ENCODE assay signal across 24 cellular contexts in the genomic region with DNA sequence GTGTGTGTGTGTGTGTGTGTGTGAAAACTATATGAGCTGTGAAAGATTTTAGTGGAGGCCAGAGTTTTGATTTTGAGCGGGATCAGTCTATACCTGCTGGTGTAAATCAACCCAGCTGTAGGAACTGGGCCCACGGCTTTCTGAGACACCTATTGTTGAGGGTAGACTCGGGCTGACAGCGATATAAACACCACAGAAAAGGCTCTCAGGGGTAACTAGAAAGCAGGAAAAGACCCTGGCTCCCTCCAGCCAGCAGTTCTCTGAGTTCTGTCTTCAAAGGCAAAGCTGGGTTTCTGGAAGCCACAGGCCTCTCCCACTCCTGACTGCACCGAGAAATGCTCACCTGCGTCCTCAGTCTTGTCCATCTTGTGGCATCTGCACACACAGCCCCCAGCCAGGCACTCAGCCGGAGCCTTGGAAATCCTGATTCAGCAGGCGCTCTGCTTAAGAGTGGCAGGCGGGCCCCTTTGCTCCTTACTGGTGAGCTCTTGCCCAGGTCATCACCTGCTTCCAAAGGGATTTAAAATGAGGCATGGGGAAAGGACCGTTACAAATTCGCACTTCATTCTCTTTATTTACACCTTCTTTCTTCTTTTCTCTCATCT.
DNase-seq lines count a peak whose midpoint lies in the region; ATAC-seq, FAIRE-seq and TF ChIP-seq lines count a peak whose summit lies in the region.
"Had no signal": no experiment of that assay in that cellular context is flagged by ENCODE, and none has a peak within 500 bp of the region (broad histone marks: within the 10 kb centered on the region; RNA-seq: fewer than 3 reads in every experiment).

No MANE protein-coding gene starts in this region.

- H2BK12ac ChIP-seq in H1 (ENCODE audit: low read depth, low read length): no peak overlapping the region

- no peak overlapping the region for H2BK15ac ChIP-seq in H1 (ENCODE audit: low read length)

- no peak for TF ChIP-seq POLR2A in H1 (IDR thresholded peaks at IDR 0.05; ENCODE audit: control extremely low read depth in 1 of 2, low read depth in 2 of 2, low read length in 2 of 2)

- DNase-seq in NCI-H146 (lab: John Stamatoyannopoulos, UW): peak; percentile 19
- DNase-seq in NCI-H146 treated with DMSO at 0.1 percent for 48 hours (lab: John Stamatoyannopoulos, UW; ENCODE audit: unreplicated experiment): no peak
- no peak for DNase-seq in H1 (ENCODE audit: low read depth in 1 of 2, low spot score in 2 of 2)
- peak; percentile 10 for DNase-seq in nephron progenitor cell
- peak; percentile 21 for DNase-seq in retina
- DNase-seq in activated effector memory CD4-positive, alpha-beta T cell treated with Interleukin-2 at 50 U/mL for 16 hours: no peak
- DNase-seq: ACHN; C1 segment of cervical spinal cord; Calu3; CD8-positive, alpha-beta memory T cell; DMS153; MG63; NCI-H187 treated with DMSO at 0.1 percent for 48 hours; NCI-H510A treated with DMSO at 0.1 percent for 48 hours; NCI-H748 treated with DMSO at 0.1 percent for 48 hours; PC-9; SIG-M5; SK-N-SH had no signal

- H3K4me3 Mint-ChIP-seq in nephron progenitor cell: no peak overlapping the region
- H3K4me3 Mint-ChIP-seq: CD8-positive, alpha-beta memory T cell had no signal

- no peak overlapping the region for H3K27ac Mint-ChIP-seq in nephron progenitor cell
- H3K27ac Mint-ChIP-seq: CD8-positive, alpha-beta memory T cell had no signal

- WGBS in H1 (ENCODE audit: extremely low coverage in 1 of 2, insufficient coverage in 1 of 2, insufficient read length in 1 of 2, insufficient replicate concordance in 2 of 2, low coverage in 1 of 2, low lambda C conversion rate in 2 of 2, missing lambda C conversion rate in 1 of 2), 2 experiments: 83% methylated on average over 11 of the region's 11 CpGs; no CpG with 5 or more reads in 1 of the 2 experiments

- POLR2A ChIA-PET in H1 (lab: Charles Lee; ENCODE audit: partially characterized antibody): no interaction called here

- no peak for TF ChIP-seq RAD21 in H1 (IDR thresholded peaks at IDR 0.05 in 1 of 2, conservative IDR thresholded peaks at IDR 0.05 in 1 of 2; ENCODE audit: low read depth in 2 of 2, low read length in 2 of 2)

- no peaks in the 10 kb centered on the region for H3K36me3 ChIP-seq in H1 (ENCODE audit: control insufficient read depth in 2 of 4, insufficient read depth in 4 of 4, low read length in 3 of 4)
- H3K36me3 ChIP-seq: MG63 had no signal

- no peak overlapping the region for H3K56ac ChIP-seq in H1 (replicated peaks; ENCODE audit: insufficient read length, low read depth, low read length)

- ATAC-seq in GM18858 (IDR thresholded peaks at IDR 0.05; ENCODE audit: unreplicated experiment) (no peak), HG03045 (IDR thresholded peaks at IDR 0.05; ENCODE audit: unreplicated experiment) (no peak)

- H3K9me3 Mint-ChIP-seq in nephron progenitor cell: peaks cover 12% of the 10 kb centered on the region

- H3K4me1 Mint-ChIP-seq in nephron progenitor cell: peaks cover 38% of the 10 kb centered on the region
- H3K4me1 Mint-ChIP-seq: CD8-positive, alpha-beta memory T cell had no signal

- peaks cover 2 to 5% of the 10 kb centered on the region in 2 experiments; a peak in 1 of 4 replicates for H3K9me3 ChIP-seq in H1 (ENCODE audit: insufficient read depth in 2 of 2, low read depth in 1 of 2, low read length in 1 of 2)
- H3K9me3 ChIP-seq: MG63, SK-N-SH had no signal

- no peaks in the 10 kb centered on the region for H3K79me2 ChIP-seq in H1 (ENCODE audit: control insufficient read depth in 1 of 2, insufficient read depth in 2 of 2, low read length in 2 of 2)

- H3K23me2 ChIP-seq in H1 (ENCODE audit: low read depth, low read length): no peaks in the 10 kb centered on the region

- FAIRE-seq in H1 (lab: Jason Lieb, UNC): no peak
- FAIRE-seq: G401.6, GM12892, H54 had no signal

- H4K91ac ChIP-seq in H1 (replicated peaks; ENCODE audit: insufficient read length, low read length): no peak overlapping the region

- TF ChIP-seq CTCF in H1 (IDR thresholded peaks at IDR 0.05; ENCODE audit: control extremely low read depth in 1 of 3, insufficient read depth in 1 of 3, low read depth in 1 of 3, low read length in 3 of 3) (no peak), nephron progenitor cell (IDR thresholded peaks at IDR 0.05) (no peak)

- no peak overlapping the region for H2AK5ac ChIP-seq in H1 (ENCODE audit: low read depth, low read length)

- no peak for TF ChIP-seq EP300 in H1 (IDR thresholded peaks at IDR 0.05; ENCODE audit: borderline replicate concordance in 1 of 2, low read depth in 2 of 2, low read length in 2 of 2)

- H3K14ac ChIP-seq in H1 (ENCODE audit: insufficient read length): no peak overlapping the region

- H3K36me3 Mint-ChIP-seq in nephron progenitor cell (ENCODE audit: low read depth): peaks cover 7% of the 10 kb centered on the region
- H3K36me3 Mint-ChIP-seq: CD8-positive, alpha-beta memory T cell had no signal

- H3K4ac ChIP-seq in H1 (replicated peaks; ENCODE audit: insufficient read length, low read depth, low read length): no peak overlapping the region

- H3K27me3 ChIP-seq in H1 (replicated peaks in 1 of 4; ENCODE audit: control insufficient read depth in 3 of 4, extremely low read depth in 1 of 4, insufficient read depth in 3 of 4, low read length in 3 of 4): no peaks in the 10 kb centered on the region
- H3K27me3 ChIP-seq: MG63 had no signal

- no peak overlapping the region for H3K4me2 ChIP-seq in H1 (ENCODE audit: insufficient read depth in 1 of 2, low read depth in 2 of 2, low read length in 2 of 2)
- H3K4me2 ChIP-seq: PC-9, SK-N-SH had no signal

- H2BK5ac ChIP-seq in H1 (ENCODE audit: low read depth, low read length): no peak overlapping the region

- no peak overlapping the region for H4K5ac ChIP-seq in H1 (ENCODE audit: insufficient read length, low read depth, low read length)

- H4K8ac ChIP-seq in H1 (ENCODE audit: extremely low read depth, insufficient read depth, low read length): no peak overlapping the region

- H3K4me3 ChIP-seq in H1 (ENCODE audit: extremely low read depth in 1 of 4, insufficient read depth in 2 of 4, low read depth in 3 of 4, low read length in 4 of 4): no peak overlapping the region
- H3K4me3 ChIP-seq: MG63, PC-9 had no signal

- H3K79me1 ChIP-seq in H1 (ENCODE audit: low read depth, low read length): no peaks in the 10 kb centered on the region

- H3K18ac ChIP-seq in H1 (ENCODE audit: extremely low read depth, low read length): no peak overlapping the region

- H3K4me1 ChIP-seq in H1 (replicated peaks in 1 of 4; ENCODE audit: control insufficient read depth in 3 of 4, insufficient read depth in 4 of 4, low read length in 3 of 4): peaks cover 1 to 7% (median 4%) of the 10 kb centered on the region in 4 experiments; a peak in 2 of 7 replicates

- H2BK120ac ChIP-seq in H1 (replicated peaks; ENCODE audit: low read depth, low read length): no peak overlapping the region

- no peaks in the 10 kb centered on the region for H4K20me1 ChIP-seq in H1 (replicated peaks in 1 of 2; ENCODE audit: control insufficient read depth in 1 of 2, insufficient read depth in 2 of 2, low read length in 2 of 2)

- CTCF ChIA-PET in H1 (lab: Charles Lee; ENCODE audit: partially characterized antibody): interaction anchor here (1.3 to 1.7 kb wide), 2 partner anchors 13 to 445 kb away, joined by 6 read pairs; no protein-coding TSS in a partner anchor

- H3K23ac ChIP-seq in H1 (ENCODE audit: insufficient read length): no peak overlapping the region

- peak overlapping the region; percentile 63 for H2AFZ ChIP-seq in H1 (ENCODE audit: low read length)
- H2AFZ ChIP-seq: PC-9 had no signal

- no peaks in the 10 kb centered on the region for H3K27me3 Mint-ChIP-seq in nephron progenitor cell (ENCODE audit: low read depth, poor library complexity)

- no peak overlapping the region for H3K9ac ChIP-seq in H1 (replicated peaks in 1 of 4; ENCODE audit: extremely low read depth in 1 of 4, low read depth in 3 of 4, low read length in 3 of 4)
- H3K9ac ChIP-seq: SK-N-SH had no signal

- H2BK20ac ChIP-seq in H1 (ENCODE audit: low read length): no peak overlapping the region

- no peak overlapping the region for H3K27ac ChIP-seq in H1 (ENCODE audit: low read depth, low read length)
- H3K27ac ChIP-seq: 22Rv1, PC-9 had no signal

TF ChIP-seq in H1, 55 proteins besides CTCF, POLR2A, EP300 and RAD21:
- TF ChIP-seq FOSL1 (IDR thresholded peaks at IDR 0.05; ENCODE audit: insufficient read depth, low read depth, low read length) (no peak), SIX5 (IDR thresholded peaks at IDR 0.05; ENCODE audit: low read depth, low read length) (no peak), TAF7 (optimal IDR thresholded peaks at IDR 0.05; ENCODE audit: borderline replicate concordance, low read depth, low read length) (no peak), SIRT6 (IDR thresholded peaks at IDR 0.05; ENCODE audit: low read length) (no peak), RXRA (IDR thresholded peaks at IDR 0.05; ENCODE audit: insufficient read depth, low read depth, low read length) (no peak), SRF (IDR thresholded peaks at IDR 0.05; ENCODE audit: low read depth, low read length) (no peak), RBBP5 (IDR thresholded peaks at IDR 0.05; ENCODE audit: borderline replicate concordance, low read depth, low read length) (no peak), GABPA (IDR thresholded peaks at IDR 0.05; ENCODE audit: borderline replicate concordance, insufficient read depth, low read length) (no peak), NANOG (IDR thresholded peaks at IDR 0.05; ENCODE audit: insufficient read depth, low read depth, low read length, poor library complexity, severe bottlenecking) (no peak), MAFK (IDR thresholded peaks at IDR 0.05; ENCODE audit: low read depth, low read length) (no peak), POLR2AphosphoS5 (IDR thresholded peaks at IDR 0.05; ENCODE audit: low read depth, low read length) (no peak), POU5F1 (IDR thresholded peaks at IDR 0.05; ENCODE audit: low read depth, low read length) (no peak)
- TF ChIP-seq, protein P1, sequence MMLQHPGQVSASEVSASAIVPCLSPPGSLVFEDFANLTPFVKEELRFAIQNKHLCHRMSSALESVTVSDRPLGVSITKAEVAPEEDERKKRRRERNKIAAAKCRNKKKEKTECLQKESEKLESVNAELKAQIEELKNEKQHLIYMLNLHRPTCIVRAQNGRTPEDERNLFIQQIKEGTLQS (IDR thresholded peaks at IDR 0.05; ENCODE audit: insufficient read depth, low read depth, low read length): no peak

Comparison
In these comparisons a context has a peak if more than half of its experiments do, and no peak if none do; other contexts are left out.
1. DNase-seq: peak in NCI-H146 (single experiment), nephron progenitor cell (single experiment) and retina (single experiment); none in NCI-H146 treated with DMSO at 0.1 percent for 48 hours (single experiment), H1 (0 of 2) and activated effector memory CD4-positive, alpha-beta T cell treated with Interleukin-2 at 50 U/mL for 16 hours (single experiment).